In the genomic region with DNA sequence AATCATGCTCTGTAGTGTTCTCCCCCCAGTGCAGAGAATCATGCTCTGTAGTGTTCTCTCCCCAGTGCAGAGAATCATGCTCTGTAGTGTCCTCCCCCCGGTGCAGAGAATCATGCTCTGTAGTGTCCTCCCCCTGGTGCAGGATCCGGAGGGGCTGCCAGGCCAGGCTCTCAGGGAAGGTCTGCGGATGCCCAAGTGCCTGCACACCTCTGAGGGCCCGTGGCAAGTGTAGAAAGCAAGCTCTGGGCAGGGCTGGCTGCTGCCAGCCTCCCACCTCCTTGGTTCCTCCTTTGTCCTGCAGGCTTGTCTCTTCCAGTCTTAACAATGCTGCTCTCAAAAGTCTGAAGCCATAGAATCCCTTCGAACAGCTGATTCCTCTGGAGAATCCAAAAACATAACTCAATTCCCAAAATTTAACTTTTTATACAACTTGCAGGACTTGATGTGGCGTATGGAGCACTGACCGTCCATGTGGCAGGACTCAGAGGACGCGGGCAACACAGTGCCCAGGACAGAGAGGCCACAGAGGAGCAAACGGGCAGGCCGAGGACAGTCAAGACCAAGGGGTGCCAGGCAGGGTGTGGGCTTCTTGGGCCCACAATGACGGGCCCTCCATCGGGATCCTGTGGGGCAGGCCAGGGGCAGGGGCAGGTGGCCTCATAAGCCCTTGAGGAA, we compare ENCODE assay signal across 29 cellular contexts. TPM values are rescaled to one million over a fixed set of nuclear protein-coding genes. Genes with fewer than 3 reads are reported as not detected.
"Had no signal": no experiment of that assay in that cellular context is flagged by ENCODE, and none has a peak within 500 bp of the region (broad histone marks: within the 10 kb centered on the region; RNA-seq: fewer than 3 reads in every experiment).

No MANE protein-coding gene starts in this region.

- H3K4me3 Mint-ChIP-seq: activated CD8-positive, alpha-beta T cell treated with anti-CD3 and anti-CD28 coated beads, Interleukin-2, amount 10 ng/mL, durations not matched to agents 7 days and 5 days; activated naive CD8-positive, alpha-beta T cell treated with anti-CD3 and anti-CD28 coated beads, Interleukin-2, amount 10 ng/mL, durations not matched to agents 7 days and 5 days; T-helper 1 cell treated with Interleukin-12 subunit alpha and Interleukin-12 subunit beta and Interleukin-4 antibody, amounts not matched to agents 30 μg/mL and 1 μg/mL, for 36 hours had no signal

- H3K9me3 ChIP-seq: adrenal gland, breast epithelium had no signal

- H3K4me3 ChIP-seq: adrenal gland, breast epithelium had no signal

- H3K27ac Mint-ChIP-seq: activated CD8-positive, alpha-beta T cell treated with anti-CD3 and anti-CD28 coated beads, Interleukin-2, amount 10 ng/mL, durations not matched to agents 7 days and 5 days; activated naive CD8-positive, alpha-beta T cell treated with anti-CD3 and anti-CD28 coated beads, Interleukin-2, amount 10 ng/mL, durations not matched to agents 7 days and 5 days; T-helper 1 cell treated with Interleukin-12 subunit alpha and Interleukin-12 subunit beta and Interleukin-4 antibody, amounts not matched to agents 30 μg/mL and 1 μg/mL, for 36 hours had no signal

- H3K9me3 Mint-ChIP-seq: activated naive CD8-positive, alpha-beta T cell treated with anti-CD3 and anti-CD28 coated beads, Interleukin-2, amount 10 ng/mL, durations not matched to agents 7 days and 5 days; T-helper 1 cell treated with Interleukin-12 subunit alpha and Interleukin-12 subunit beta and Interleukin-4 antibody, amounts not matched to agents 30 μg/mL and 1 μg/mL, for 36 hours had no signal

- ATAC-seq: activated CD4-positive, CD25-positive, alpha-beta regulatory T cell treated with anti-CD3 and anti-CD28 coated beads, Interleukin-2, amount 50 U/mL, for 24 hours; activated CD8-positive, alpha-beta T cell treated with anti-CD3 and anti-CD28 coated beads, Interleukin-2, amount 10 ng/mL, durations not matched to agents 7 days and 5 days; Panc1 had no signal

- H3K4me1 ChIP-seq: adrenal gland, breast epithelium had no signal

- H3K27ac ChIP-seq: adrenal gland, breast epithelium had no signal

- H3K4me1 Mint-ChIP-seq: activated naive CD8-positive, alpha-beta T cell treated with anti-CD3 and anti-CD28 coated beads, Interleukin-2, amount 10 ng/mL, durations not matched to agents 7 days and 5 days had no signal

- H3K36me3 ChIP-seq: adrenal gland, breast epithelium had no signal

- H3K36me3 Mint-ChIP-seq: activated naive CD8-positive, alpha-beta T cell treated with anti-CD3 and anti-CD28 coated beads, Interleukin-2, amount 10 ng/mL, durations not matched to agents 7 days and 5 days had no signal

- DNase-seq: activated CD4-positive, alpha-beta T cell treated with anti-CD3 and anti-CD28 coated beads for 4 hours; activated CD4-positive, alpha-beta T cell treated with anti-CD3 and anti-CD28 coated beads, Interleukin-2, amount 50 U/mL, for 4 hours; activated CD8-positive, alpha-beta memory T cell treated with anti-CD3 and anti-CD28 coated beads, Interleukin-2, amount 50 U/mL, for 48 hours; activated CD8-positive, alpha-beta T cell treated with anti-CD3 and anti-CD28 coated beads, Interleukin-2, amount 10 ng/mL, durations not matched to agents 7 days and 5 days; activated naive CD4-positive, alpha-beta T cell treated with anti-CD3 and anti-CD28 coated beads, Interleukin-2, amount 50 U/mL, for 16 hours; activated T-cell treated with anti-CD3 and anti-CD28 coated beads, Interleukin-2, amount 50 U/mL, for 1 hour; adrenal gland; anterior cingulate cortex; Kasumi-1; KBM-7; NCI-H1048; NCI-H146; NCI-H187 treated with DMSO at 0.1 percent for 48 hours; NCI-H2171; NCI-H226; NCI-H526 treated with DMSO at 0.1 percent for 48 hours; NCI-H82; NK-92 treated with Interleukin-12 subunit alpha and Interleukin-12 subunit beta, amount 100 ng/mL, for 24 hours; OCI-M1; RPMI8226; SHP77 treated with DMSO at 0.1 percent for 48 hours had no signal

RNA-seq across cellular contexts. Expression of a gene that starts 44.6 kb away (rescaled TPM):
- total RNA-seq: activated CD8-positive, alpha-beta T cell treated with anti-CD3 and anti-CD28 coated beads, Interleukin-2, amount 10 ng/mL, durations not matched to agents 7 days and 5 days; activated naive CD8-positive, alpha-beta T cell treated with anti-CD3 and anti-CD28 coated beads, Interleukin-2, amount 10 ng/mL, durations not matched to agents 7 days and 5 days; adrenal gland; breast epithelium; M059J; NCI-H460; SK-MEL-5 had no signal
- polyA plus RNA-seq: adrenal gland had no signal
